21 cellular contexts compared by ENCODE assay signal in genomic region chr22:38491707-38492348, GRCh38. TPM values are rescaled to one million over a fixed set of nuclear protein-coding genes. Genes with fewer than 3 reads are reported as not detected.
DNase-seq lines count a peak whose midpoint lies in the region; ATAC-seq, FAIRE-seq and TF ChIP-seq lines count a peak whose summit lies in the region.
"Had no signal": no experiment of that assay in that cellular context is flagged by ENCODE, and none has a peak within 500 bp of the region (broad histone marks: within the 10 kb centered on the region; RNA-seq: fewer than 3 reads in every experiment).

No MANE protein-coding gene starts in this region.

- no peaks in the 10 kb centered on the region for H3K9me3 Mint-ChIP-seq in activated naive CD8-positive, alpha-beta T cell (ENCODE audit: low read depth)
- H3K9me3 Mint-ChIP-seq in activated naive CD8-positive, alpha-beta T cell treated with anti-CD3 and anti-CD28 coated beads, Interleukin-2, amount 50 U/mL, for 24 hours: no peaks in the 10 kb centered on the region
- H3K9me3 Mint-ChIP-seq: CD8-positive, alpha-beta memory T cell had no signal

- BruUV-seq in HepG2 (replicated peaks; lab: Mats Ljungman, UMichigan): no TSS peak

- no peak overlapping the region for H3K4me3 ChIP-seq in SK-N-MC
- no peak overlapping the region for H3K4me3 ChIP-seq in HepG2 (replicated peaks in 1 of 3; ENCODE audit: insufficient read depth in 1 of 3, low read depth in 2 of 3, low read length in 3 of 3)
- no peak overlapping the region for H3K4me3 ChIP-seq in subcutaneous abdominal adipose tissue (ENCODE audit: low read depth in 1 of 5, low read length in 5 of 5)
- H3K4me3 ChIP-seq: adrenal gland, suprapubic skin had no signal

- intact Hi-C loops in HepG2 (cut with micrococcal nuclease; ENCODE audit: unreplicated experiment): no loop called here

- H3K36me3 ChIP-seq in SK-N-MC (ENCODE audit: insufficient read depth, low read length) (peaks cover 100% of the 10 kb centered on the region), HepG2 (replicated peaks in 1 of 2; ENCODE audit: control insufficient read depth in 1 of 2, insufficient read depth in 2 of 2, low read length in 2 of 2) (peaks cover 31 to 82% of the 10 kb centered on the region in 2 experiments), subcutaneous abdominal adipose tissue (ENCODE audit: control insufficient read depth in 5 of 5, insufficient read depth in 5 of 5, low read length in 5 of 5) (peaks cover 53 to 97% (median 94%) of the 10 kb centered on the region in 5 donors)

- TF ChIP-seq RAD21 in HepG2 (CRISPR knock-in tag; IDR thresholded peaks at IDR 0.05): no peak

- H3K9ac ChIP-seq in SK-N-MC (ENCODE audit: insufficient read length) (no peak overlapping the region), HepG2 (ENCODE audit: insufficient read depth, low read depth, low read length) (no peak overlapping the region), subcutaneous abdominal adipose tissue (ENCODE audit: low read length in 5 of 5) (no peak overlapping the region)

- H3K9me3 ChIP-seq in SK-N-MC (ENCODE audit: low read depth, low read length): no peaks in the 10 kb centered on the region
- H3K9me3 ChIP-seq in HepG2 (ENCODE audit: low read length): no peaks in the 10 kb centered on the region
- H3K9me3 ChIP-seq in subcutaneous abdominal adipose tissue (ENCODE audit: control insufficient read depth in 5 of 5, low read length in 5 of 5): no peaks in the 10 kb centered on the region
- H3K9me3 ChIP-seq: adrenal gland, suprapubic skin had no signal

- POLR2A ChIA-PET in HepG2 (lab: Yijun Ruan, JAX): interaction anchor here (1.1 to 3.6 kb wide), 3 partner anchors 10 to 28 kb away, joined by 3 to 18 read pairs (median 16); no protein-coding TSS in a partner anchor

- no peak overlapping the region for H3K4me3 Mint-ChIP-seq in activated naive CD8-positive, alpha-beta T cell
- no peak overlapping the region for H3K4me3 Mint-ChIP-seq in activated naive CD8-positive, alpha-beta T cell treated with anti-CD3 and anti-CD28 coated beads, Interleukin-2, amount 50 U/mL, for 24 hours
- H3K4me3 Mint-ChIP-seq: CD8-positive, alpha-beta memory T cell had no signal

- H3K4me2 ChIP-seq in HepG2 (ENCODE audit: low read depth, low read length): no peak overlapping the region

- peak overlapping the region; percentile 76 for H3K27ac Mint-ChIP-seq in activated naive CD8-positive, alpha-beta T cell
- no peak overlapping the region for H3K27ac Mint-ChIP-seq in activated naive CD8-positive, alpha-beta T cell treated with anti-CD3 and anti-CD28 coated beads, Interleukin-2, amount 50 U/mL, for 24 hours

- no peak for DNase-seq in activated naive CD8-positive, alpha-beta T cell treated with anti-CD3 and anti-CD28 coated beads, Interleukin-2, amount 50 U/mL, for 24 hours
- no peak for DNase-seq in SK-N-MC (ENCODE audit: low read depth, low spot score)
- peak; percentile 25 for DNase-seq in HepG2 (ENCODE audit: low spot score)
- DNase-seq in NCI-H187 (lab: John Stamatoyannopoulos, UW): no peak
- no peak for DNase-seq in occipital lobe (lab: John Stamatoyannopoulos, UW)
- DNase-seq in ACHN: no peak
- DNase-seq: activated CD8-positive, alpha-beta memory T cell treated with anti-CD3 and anti-CD28 coated beads for 24 hours; CD8-positive, alpha-beta memory T cell; NCI-H1048; NCI-H2029 treated with DMSO at 0.1 percent for 48 hours; NCI-H446; stimulated activated CD4-positive, alpha-beta T cell treated with anti-CD3 and anti-CD28 coated beads, Interleukin-4, amount 100 ng/mL, for 24 hours; T-helper 2 cell had no signal

- H3K27ac ChIP-seq in SK-N-MC (peak overlapping the region; percentile 15; the same call in 1 of the 2 replicates), HepG2 (ENCODE audit: extremely low read length, insufficient read depth, low read length) (peak overlapping the region; percentile 34), subcutaneous abdominal adipose tissue (ENCODE audit: low read depth, low read length) (peak overlapping the region; percentile 37)
- H3K27ac ChIP-seq: suprapubic skin had no signal

- CTCF ChIA-PET in HepG2 (lab: Yijun Ruan, JAX; ENCODE audit: low intra/inter-chr PET ratio, low total read pairs): no interaction called here

- ATAC-seq in activated naive CD8-positive, alpha-beta T cell treated with anti-CD3 and anti-CD28 coated beads, Interleukin-2, amount 50 U/mL, for 24 hours: no peak
- ATAC-seq in HepG2: peak; percentile 25; the same call in 1 of the 3 replicates
- ATAC-seq: esophagus mucosa had no signal

- H3K27me3 ChIP-seq in HepG2 (ENCODE audit: control insufficient read depth in 1 of 2, insufficient read depth in 2 of 2, low read length in 2 of 2) (no peaks in the 10 kb centered on the region), subcutaneous abdominal adipose tissue (ENCODE audit: control insufficient read depth in 5 of 5, insufficient read depth in 4 of 5, low read length in 5 of 5) (no peaks in the 10 kb centered on the region)
- H3K27me3 ChIP-seq: adrenal gland, suprapubic skin had no signal

- H3K4me1 Mint-ChIP-seq in activated naive CD8-positive, alpha-beta T cell (ENCODE audit: low read depth): peaks cover 63% of the 10 kb centered on the region
- peaks cover 74% of the 10 kb centered on the region for H3K4me1 Mint-ChIP-seq in activated naive CD8-positive, alpha-beta T cell treated with anti-CD3 and anti-CD28 coated beads, Interleukin-2, amount 50 U/mL, for 24 hours

- H3K36me3 Mint-ChIP-seq in activated naive CD8-positive, alpha-beta T cell: peaks cover 18% of the 10 kb centered on the region
- peaks cover 88% of the 10 kb centered on the region for H3K36me3 Mint-ChIP-seq in activated naive CD8-positive, alpha-beta T cell treated with anti-CD3 and anti-CD28 coated beads, Interleukin-2, amount 50 U/mL, for 24 hours (ENCODE audit: low read depth)

- TF ChIP-seq EP300 in HepG2 (IDR thresholded peaks at IDR 0.05; ENCODE audit: low read depth in 2 of 2, low read length in 2 of 2) (no peak), HepG2 (CRISPR knock-in tag; IDR thresholded peaks at IDR 0.05; ENCODE audit: borderline replicate concordance) (no peak)

- H3K4me1 ChIP-seq in HepG2 (ENCODE audit: insufficient read depth, low read length) (peaks cover 34% of the 10 kb centered on the region), subcutaneous abdominal adipose tissue (ENCODE audit: control insufficient read depth in 5 of 5, insufficient read depth in 5 of 5, low read length in 5 of 5) (peaks cover 0 to 6% (median 5%) of the 10 kb centered on the region in 5 donors)

- in situ Hi-C loops in HepG2 (cut with HindIII; ENCODE audit: extremely low pct_ligation_motif_present, low pct_unique_long_range_greater_than_20kb): no loop called here
- in situ Hi-C loops in ACHN (cut with HindIII; ENCODE audit: low pct_ligation_motif_present, low pct_unique_long_range_greater_than_20kb, low sequenced_read_pairs): no loop called here

- H2AFZ ChIP-seq in HepG2 (ENCODE audit: low read length): no peak overlapping the region

- no peaks in the 10 kb centered on the region for H4K20me1 ChIP-seq in HepG2 (ENCODE audit: insufficient read depth, low read length)

- no peaks in the 10 kb centered on the region for H3K27me3 Mint-ChIP-seq in activated naive CD8-positive, alpha-beta T cell
- no peaks in the 10 kb centered on the region for H3K27me3 Mint-ChIP-seq in activated naive CD8-positive, alpha-beta T cell treated with anti-CD3 and anti-CD28 coated beads, Interleukin-2, amount 50 U/mL, for 24 hours
- H3K27me3 Mint-ChIP-seq: CD8-positive, alpha-beta memory T cell had no signal

- TF ChIP-seq CTCF in HepG2 (CRISPR knock-in tag; IDR thresholded peaks at IDR 0.05): no peak

- no peak for FAIRE-seq in HepG2 (lab: Jason Lieb, UNC)
- FAIRE-seq: RCC 7860 had no signal

- H3K79me2 ChIP-seq in HepG2 (ENCODE audit: insufficient read depth, low read length): no peaks in the 10 kb centered on the region

- no peak for TF ChIP-seq POLR2A in HepG2 (IDR thresholded peaks at IDR 0.05; ENCODE audit: insufficient read depth in 1 of 2, low read depth in 2 of 2, low read length in 2 of 2)

- WGBS in HepG2 (ENCODE audit: low lambda C conversion rate): 80% methylated on average over 5 of the region's 5 CpGs

RNA-seq across cellular contexts. Expression of gene DDX17, which starts 14.3 kb away (rescaled TPM):
- 238 and 251 TPM in 2 replicates for total RNA-seq in HepG2 (2016; rRNA removed; fragmentation: Illumina TruSeq; extraction: Trizol)
- 42.5 and 43.8 TPM in 2 replicates for total RNA-seq in HepG2 (2016; cell fraction: cytosol; rRNA removed; fragmentation: Illumina TruSeq; extraction: Trizol; ENCODE audit: low read depth)
- 229 and 234 TPM in 2 replicates for total RNA-seq in HepG2 (2016; cell fraction: insoluble cytoplasmic fraction; rRNA removed; fragmentation: Illumina TruSeq; extraction: Trizol)
- total RNA-seq in HepG2 (2016; cell fraction: membrane; rRNA removed; fragmentation: Illumina TruSeq; extraction: Trizol): 50.6 and 57.8 TPM in 2 replicates
- 224 and 247 TPM in 2 replicates for total RNA-seq in HepG2 (2016; cell fraction: nucleus; rRNA removed; fragmentation: Illumina TruSeq; extraction: Trizol)
- 344 and 362 TPM in 2 replicates for polyA plus RNA-seq in HepG2 (2011; rRNA removed)
- 156 and 197 TPM in 2 replicates for polyA plus RNA-seq in HepG2 (2011; cell fraction: cytosol; rRNA removed)
- 920 and 1,014 TPM in 2 replicates for polyA plus RNA-seq in HepG2 (2011; cell fraction: nucleus; rRNA removed)
- polyA plus RNA-seq in HepG2 (2012): 102 and 112 TPM in 2 replicates
- 3.1 and 3.6 TPM in 2 replicates for polyA plus RNA-seq in HepG2 (2016; cell fraction: cytosol; fragmentation: Illumina TruSeq; extraction: Trizol; ENCODE audit: low read depth)
- 120 and 135 TPM in 2 replicates for polyA plus RNA-seq in HepG2 (2016; cell fraction: insoluble cytoplasmic fraction; fragmentation: Illumina TruSeq; extraction: Trizol; ENCODE audit: low read depth)
- 11.9 and 15.1 TPM in 2 replicates for polyA plus RNA-seq in HepG2 (2016; cell fraction: membrane; fragmentation: Illumina TruSeq; extraction: Trizol; ENCODE audit: low read depth)
- polyA plus RNA-seq in HepG2 (2016; cell fraction: nucleus; fragmentation: Illumina TruSeq; extraction: Trizol; ENCODE audit: insufficient read depth, low read depth): 326 and 352 TPM in 2 replicates
- polyA minus RNA-seq in HepG2 (2011; rRNA and poly(A)+ RNA removed; ENCODE audit: low replicate concordance): 454 and 540 TPM in 2 replicates
- polyA minus RNA-seq in HepG2 (2011; cell fraction: cytosol; rRNA and poly(A)+ RNA removed): 210 and 220 TPM in 2 replicates
- polyA minus RNA-seq in HepG2 (2011; cell fraction: nucleus; rRNA and poly(A)+ RNA removed): 473 and 556 TPM in 2 replicates
- total RNA-seq in occipital lobe: 646 TPM

RNA-seq across cellular contexts. Expression of gene KDELR3, which starts 23.9 kb away (rescaled TPM):
- 18.9 and 24.2 TPM in 2 replicates for total RNA-seq in HepG2 (2016; rRNA removed; fragmentation: Illumina TruSeq; extraction: Trizol)
- total RNA-seq in HepG2 (2016; cell fraction: cytosol; rRNA removed; fragmentation: Illumina TruSeq; extraction: Trizol; ENCODE audit: low read depth): 15.4 and 17.8 TPM in 2 replicates
- total RNA-seq in HepG2 (2016; cell fraction: insoluble cytoplasmic fraction; rRNA removed; fragmentation: Illumina TruSeq; extraction: Trizol): 18.4 and 24.9 TPM in 2 replicates
- total RNA-seq in HepG2 (2016; cell fraction: membrane; rRNA removed; fragmentation: Illumina TruSeq; extraction: Trizol): 25.0 and 25.7 TPM in 2 replicates
- total RNA-seq in HepG2 (2016; cell fraction: nucleus; rRNA removed; fragmentation: Illumina TruSeq; extraction: Trizol): 24.1 and 25.4 TPM in 2 replicates
- 44.4 and 65.7 TPM in 2 replicates for polyA plus RNA-seq in HepG2 (2011; rRNA removed)
- 51.3 and 51.5 TPM in 2 replicates for polyA plus RNA-seq in HepG2 (2011; cell fraction: cytosol; rRNA removed)
- 13.4 and 13.6 TPM in 2 replicates for polyA plus RNA-seq in HepG2 (2011; cell fraction: nucleus; rRNA removed)
- 25.3 and 25.4 TPM in 2 replicates for polyA plus RNA-seq in HepG2 (2012)
- polyA plus RNA-seq in HepG2 (2016; cell fraction: cytosol; fragmentation: Illumina TruSeq; extraction: Trizol; ENCODE audit: low read depth): 22.6 and 32.8 TPM in 2 replicates
- 25.8 and 26.8 TPM in 2 replicates for polyA plus RNA-seq in HepG2 (2016; cell fraction: insoluble cytoplasmic fraction; fragmentation: Illumina TruSeq; extraction: Trizol; ENCODE audit: low read depth)
- 31.8 and 34.1 TPM in 2 replicates for polyA plus RNA-seq in HepG2 (2016; cell fraction: membrane; fragmentation: Illumina TruSeq; extraction: Trizol; ENCODE audit: low read depth)
- 38.2 and 40.9 TPM in 2 replicates for polyA plus RNA-seq in HepG2 (2016; cell fraction: nucleus; fragmentation: Illumina TruSeq; extraction: Trizol; ENCODE audit: insufficient read depth, low read depth)
- 11.9 and 47.4 TPM in 2 replicates for polyA minus RNA-seq in HepG2 (2011; rRNA and poly(A)+ RNA removed; ENCODE audit: low replicate concordance)
- 22.6 and 22.7 TPM in 2 replicates for polyA minus RNA-seq in HepG2 (2011; cell fraction: cytosol; rRNA and poly(A)+ RNA removed)
- 6.4 and 12.8 TPM in 2 replicates for polyA minus RNA-seq in HepG2 (2011; cell fraction: nucleus; rRNA and poly(A)+ RNA removed)
- 0.94 TPM for total RNA-seq in occipital lobe

RNA-seq across cellular contexts. Expression of gene KCNJ4, which starts 36.8 kb away (rescaled TPM):
- total RNA-seq in HepG2 (2016; rRNA removed; fragmentation: Illumina TruSeq; extraction: Trizol): not detected in 2 replicates
- not detected in 2 replicates for total RNA-seq in HepG2 (2016; cell fraction: cytosol; rRNA removed; fragmentation: Illumina TruSeq; extraction: Trizol; ENCODE audit: low read depth)
- not detected in 2 replicates for total RNA-seq in HepG2 (2016; cell fraction: insoluble cytoplasmic fraction; rRNA removed; fragmentation: Illumina TruSeq; extraction: Trizol)
- not detected in 2 replicates for total RNA-seq in HepG2 (2016; cell fraction: membrane; rRNA removed; fragmentation: Illumina TruSeq; extraction: Trizol)
- not detected in 2 replicates for total RNA-seq in HepG2 (2016; cell fraction: nucleus; rRNA removed; fragmentation: Illumina TruSeq; extraction: Trizol)
- not detected in 2 replicates for polyA plus RNA-seq in HepG2 (2011; rRNA removed)
- 0.03 TPM in 1 of 2 replicates, not detected in the other for polyA plus RNA-seq in HepG2 (2011; cell fraction: cytosol; rRNA removed)
- not detected in 2 replicates for polyA plus RNA-seq in HepG2 (2011; cell fraction: nucleus; rRNA removed)
- polyA plus RNA-seq in HepG2 (2012): not detected in 2 replicates
- not detected in 2 replicates for polyA plus RNA-seq in HepG2 (2016; cell fraction: cytosol; fragmentation: Illumina TruSeq; extraction: Trizol; ENCODE audit: low read depth)
- polyA plus RNA-seq in HepG2 (2016; cell fraction: insoluble cytoplasmic fraction; fragmentation: Illumina TruSeq; extraction: Trizol; ENCODE audit: low read depth): not detected in 2 replicates
- polyA plus RNA-seq in HepG2 (2016; cell fraction: membrane; fragmentation: Illumina TruSeq; extraction: Trizol; ENCODE audit: low read depth): not detected in 2 replicates
- polyA plus RNA-seq in HepG2 (2016; cell fraction: nucleus; fragmentation: Illumina TruSeq; extraction: Trizol; ENCODE audit: insufficient read depth, low read depth): not detected in 2 replicates
- polyA minus RNA-seq in HepG2 (2011; rRNA and poly(A)+ RNA removed; ENCODE audit: low replicate concordance): not detected in 2 replicates
- not detected in 2 replicates for polyA minus RNA-seq in HepG2 (2011; cell fraction: cytosol; rRNA and poly(A)+ RNA removed)
- polyA minus RNA-seq in HepG2 (2011; cell fraction: nucleus; rRNA and poly(A)+ RNA removed): not detected in 2 replicates
- total RNA-seq in occipital lobe: 9.7 TPM
- total RNA-seq: CD8-positive, alpha-beta memory T cell; esophagus mucosa; lung microvascular endothelial cell; posterior vena cava had no signal
- polyA plus RNA-seq: CD8-positive, alpha-beta memory T cell had no signal

Comparison
In these comparisons a context has a peak if more than half of its experiments do, and no peak if none do; other contexts are left out.
1. RNA of gene KCNJ4, which starts 36.8 kb away (total RNA-seq): 9.7 TPM in occipital lobe (single experiment); not detected in HepG2; every median in the first group is over 10 times any median in the second.
2. Peak in every context shown above with its lines, with median percentiles within 50 percentile points of each other: H3K27ac ChIP-seq.